9 cellular contexts compared by ENCODE assay signal in genomic region chr4:183471960-183472708, GRCh38. TPM values are rescaled to one million over a fixed set of nuclear protein-coding genes. Genes with fewer than 3 reads are reported as not detected.
A peak's percentile ranks its signal among the peaks of the same experiment; 100 is the strongest.
DNase-seq lines count a peak whose midpoint lies in the region; ATAC-seq and TF ChIP-seq lines count a peak whose summit lies in the region.
"Had no signal": no experiment of that assay in that cellular context is flagged by ENCODE, and none has a peak within 500 bp of the region (broad histone marks: within the 10 kb centered on the region; RNA-seq: fewer than 3 reads in every experiment).

No MANE protein-coding gene starts in this region.

- H3K27ac ChIP-seq in CD4-positive, alpha-beta T cell (ENCODE audit: low read depth, low read length): no peak overlapping the region
- H3K27ac ChIP-seq in substantia nigra (ENCODE audit: low read depth, low read length, poor library complexity, severe bottlenecking): no peak overlapping the region

- peaks cover 4% of the 10 kb centered on the region for H3K27me3 Mint-ChIP-seq in CD4-positive, alpha-beta T cell
- no peaks in the 10 kb centered on the region for H3K27me3 Mint-ChIP-seq in activated T-helper 2 cell treated with anti-CD3 and anti-CD28 coated beads, Interferon-gamma antibody, Interleukin-2, Interleukin-4, amounts not matched to agents 10 μg/mL and 5 μg/mL and 100 μg/mL, durations not matched to agents 14 hours and 24 hours and 36 hours (ENCODE audit: low read depth)

- H3K4me3 Mint-ChIP-seq in CD4-positive, alpha-beta T cell: no peak overlapping the region
- H3K4me3 Mint-ChIP-seq in activated T-helper 2 cell treated with anti-CD3 and anti-CD28 coated beads, Interferon-gamma antibody, Interleukin-2, Interleukin-4, amounts not matched to agents 10 μg/mL and 5 μg/mL and 100 μg/mL, durations not matched to agents 14 hours and 24 hours and 36 hours (ENCODE audit: low read depth): no peak overlapping the region
- H3K4me3 Mint-ChIP-seq: T-helper 1 cell treated with Interleukin-12 subunit alpha and Interleukin-12 subunit beta and Interleukin-4 antibody, amounts not matched to agents 30 μg/mL and 1 μg/mL, for 36 hours had no signal

- DNase-seq in CD4-positive, alpha-beta T cell: peak; percentile 71 to 86 (median 78)
- peak; percentile 31 for DNase-seq in HuH-7 (ENCODE audit: low spot score)
- DNase-seq in RPMI7951 (ENCODE audit: low read depth): peak; percentile 63
- peak; percentile 48 for DNase-seq in activated T-helper 2 cell treated with anti-CD3 and anti-CD28 coated beads, Interferon-gamma antibody, Interleukin-2, Interleukin-4, amounts not matched to agents 10 μg/mL and 5 μg/mL and 100 μg/mL, durations not matched to agents 14 hours and 24 hours and 36 hours (ENCODE audit: low spot score)
- DNase-seq in foreskin melanocyte: peak; percentile 52
- DNase-seq in nucleus accumbens (lab: John Stamatoyannopoulos, UW): peak in 53 of 56 donors; percentile 3 to 94 (median 50)
- peak in 46 of 49 donors; percentile 3 to 86 (median 56) for DNase-seq in substantia nigra (lab: John Stamatoyannopoulos, UW)

- CTCF ChIA-PET in CD4-positive, alpha-beta T cell (lab: Charles Lee): no interaction called here

- POLR2A ChIA-PET in CD4-positive, alpha-beta T cell (lab: Charles Lee): no interaction called here

- intact Hi-C loops in CD4-positive, alpha-beta T cell (cut with DNase I, micrococcal nuclease): loop anchor here (1.0 to 10.0 kb wide), 12 partner anchors 25 to 697 kb away; partner anchors contain the start of genes RWDD4 (in 2 of the 2), TRAPPC11 (in 2 of the 2) and ING2 (in 1 of the 2)
- intact Hi-C loops in activated T-helper 2 cell treated with anti-CD3 and anti-CD28 coated beads, Interferon-gamma antibody, Interleukin-2, Interleukin-4, amounts not matched to agents 10 μg/mL and 5 μg/mL and 100 μg/mL, durations not matched to agents 14 hours and 24 hours and 36 hours (cut with micrococcal nuclease): loop anchor here (1.0 to 10.0 kb wide), 3 partner anchors 31 to 253 kb away; no protein-coding TSS in a partner anchor

- no peaks in the 10 kb centered on the region for H3K9me3 Mint-ChIP-seq in CD4-positive, alpha-beta T cell
- no peaks in the 10 kb centered on the region for H3K9me3 Mint-ChIP-seq in activated T-helper 2 cell treated with anti-CD3 and anti-CD28 coated beads, Interferon-gamma antibody, Interleukin-2, Interleukin-4, amounts not matched to agents 10 μg/mL and 5 μg/mL and 100 μg/mL, durations not matched to agents 14 hours and 24 hours and 36 hours
- H3K9me3 Mint-ChIP-seq: T-helper 1 cell treated with Interleukin-12 subunit alpha and Interleukin-12 subunit beta and Interleukin-4 antibody, amounts not matched to agents 30 μg/mL and 1 μg/mL, for 36 hours had no signal

- H3K4me1 Mint-ChIP-seq in CD4-positive, alpha-beta T cell (ENCODE audit: low read depth): peaks cover 6% of the 10 kb centered on the region
- peaks cover 5% of the 10 kb centered on the region for H3K4me1 Mint-ChIP-seq in activated T-helper 2 cell treated with anti-CD3 and anti-CD28 coated beads, Interferon-gamma antibody, Interleukin-2, Interleukin-4, amounts not matched to agents 10 μg/mL and 5 μg/mL and 100 μg/mL, durations not matched to agents 14 hours and 24 hours and 36 hours (ENCODE audit: low read depth)

- TF ChIP-seq CTCF in CD4-positive, alpha-beta T cell (IDR thresholded peaks at IDR 0.05): peak; percentile 92

- no peaks in the 10 kb centered on the region for H3K36me3 Mint-ChIP-seq in CD4-positive, alpha-beta T cell (ENCODE audit: low read depth)
- no peaks in the 10 kb centered on the region for H3K36me3 Mint-ChIP-seq in activated T-helper 2 cell treated with anti-CD3 and anti-CD28 coated beads, Interferon-gamma antibody, Interleukin-2, Interleukin-4, amounts not matched to agents 10 μg/mL and 5 μg/mL and 100 μg/mL, durations not matched to agents 14 hours and 24 hours and 36 hours (ENCODE audit: low read depth)

- ATAC-seq in CD4-positive, alpha-beta T cell (ENCODE audit: poor library complexity): peak; percentile 78
- peak; percentile 75 for ATAC-seq in GM19455 (IDR thresholded peaks at IDR 0.05; ENCODE audit: unreplicated experiment)

- H3K27ac Mint-ChIP-seq in CD4-positive, alpha-beta T cell: no peak overlapping the region
- no peak overlapping the region for H3K27ac Mint-ChIP-seq in activated T-helper 2 cell treated with anti-CD3 and anti-CD28 coated beads, Interferon-gamma antibody, Interleukin-2, Interleukin-4, amounts not matched to agents 10 μg/mL and 5 μg/mL and 100 μg/mL, durations not matched to agents 14 hours and 24 hours and 36 hours
- H3K27ac Mint-ChIP-seq: T-helper 1 cell treated with Interleukin-12 subunit alpha and Interleukin-12 subunit beta and Interleukin-4 antibody, amounts not matched to agents 30 μg/mL and 1 μg/mL, for 36 hours had no signal

- no peaks in the 10 kb centered on the region for H3K27me3 ChIP-seq in CD4-positive, alpha-beta T cell (ENCODE audit: control insufficient read depth, insufficient read depth, low read length)

- no peaks in the 10 kb centered on the region for H3K9me3 ChIP-seq in CD4-positive, alpha-beta T cell (ENCODE audit: control insufficient read depth, low read length)

RNA-seq across cellular contexts. Expression of gene CDKN2AIP, which starts 27.7 kb away (rescaled TPM):
- total RNA-seq in CD4-positive, alpha-beta T cell: 10 to 100 TPM; 55.7 to 56.9 TPM
- total RNA-seq in RPMI7951 (2014; rRNA removed; shearing (Covaris generic)): 15.6 and 16.9 TPM in 2 replicates
- 23.3 and 25.3 TPM in 2 replicates for total RNA-seq in activated T-helper 2 cell treated with anti-CD3 and anti-CD28 coated beads, Interferon-gamma antibody, Interleukin-2, Interleukin-4, amounts not matched to agents 10 μg/mL and 5 μg/mL and 100 μg/mL, durations not matched to agents 14 hours and 24 hours and 36 hours

RNA-seq across cellular contexts. Expression of gene ING2, which starts 32.7 kb away (rescaled TPM):
- total RNA-seq in CD4-positive, alpha-beta T cell: 10 to 100 TPM; 12.5 to 12.8 TPM
- 11.8 and 17.7 TPM in 2 replicates for total RNA-seq in RPMI7951 (2014; rRNA removed; shearing (Covaris generic))
- total RNA-seq in activated T-helper 2 cell treated with anti-CD3 and anti-CD28 coated beads, Interferon-gamma antibody, Interleukin-2, Interleukin-4, amounts not matched to agents 10 μg/mL and 5 μg/mL and 100 μg/mL, durations not matched to agents 14 hours and 24 hours and 36 hours: 14.6 and 15.3 TPM in 2 replicates
